In genomic region chr12:46265734-46266133, GRCh38 we compare ENCODE assay signal across 1 cellular context.
TF ChIP-seq lines count a peak whose summit lies in the region.

No MANE protein-coding gene starts in this region.

TF ChIP-seq in GM12878, 131 proteins besides CTCF, POLR2A, EP300 and RAD21 (continued from another document):
- no peak for TF ChIP-seq BCLAF1 (IDR thresholded peaks at IDR 0.05)
- no peak for TF ChIP-seq TCF7 (IDR thresholded peaks at IDR 0.05; ENCODE audit: borderline replicate concordance)
- no peak for TF ChIP-seq TBL1XR1 (IDR thresholded peaks at IDR 0.05; ENCODE audit: low read depth, low read length)
- no peak for TF ChIP-seq CHD4 (IDR thresholded peaks at IDR 0.05)
- TF ChIP-seq SMAD5 (IDR thresholded peaks at IDR 0.05; ENCODE audit: low read depth): peak; percentile 55; the same call in 1 of the 2 replicates
- no peak; the same call in 1 of the 2 replicates for TF ChIP-seq ZBED1 (IDR thresholded peaks at IDR 0.05; ENCODE audit: borderline replicate concordance)
- TF ChIP-seq PAX8 (IDR thresholded peaks at IDR 0.05): no peak
